ENCODE assay signal across 14 cellular contexts in the genomic region with DNA sequence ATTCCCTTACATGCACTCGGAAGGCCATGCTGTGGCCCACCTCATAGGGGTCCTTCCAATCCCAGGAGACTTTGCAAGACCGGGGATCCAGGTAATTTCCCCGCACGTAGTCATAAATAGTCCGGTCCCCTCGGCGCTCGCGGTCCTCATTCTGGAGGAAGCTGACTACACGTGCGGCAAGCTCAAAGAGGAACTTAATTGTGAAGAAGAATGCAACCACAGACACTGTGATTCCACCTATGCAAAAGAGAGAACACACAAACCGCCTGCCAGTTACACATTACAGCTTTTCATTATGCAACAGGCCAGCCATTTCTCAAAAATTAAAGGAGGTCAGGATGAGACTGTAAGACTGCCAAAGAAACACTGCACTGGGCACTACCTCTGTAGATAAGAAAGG. TPM values are rescaled to one million over a fixed set of nuclear protein-coding genes. Genes with fewer than 3 reads are reported as not detected.
A peak's percentile ranks its signal among the peaks of the same experiment; 100 is the strongest.
DNase-seq lines count a peak whose midpoint lies in the region; ATAC-seq and TF ChIP-seq lines count a peak whose summit lies in the region.
"Had no signal": no experiment of that assay in that cellular context is flagged by ENCODE, and none has a peak within 500 bp of the region (broad histone marks: within the 10 kb centered on the region; RNA-seq: fewer than 3 reads in every experiment).

No MANE protein-coding gene starts in this region.

- no peak for TF ChIP-seq POLR2A in spleen (IDR thresholded peaks at IDR 0.05)

- H3K4me1 ChIP-seq in spleen, result peaks cover 8 to 38% (median 23%) of the 10 kb centered on the region in 6 donors
- H3K4me1 ChIP-seq: foreskin keratinocyte, psoas muscle had no signal

- peak overlapping the region in 1 of 8 donors; percentile 8 for H3K4me3 ChIP-seq in spleen
- H3K4me3 ChIP-seq: colonic mucosa, psoas muscle, transverse colon had no signal

- peaks cover 0 to 100% (median 38%) of the 10 kb centered on the region in 6 donors for H3K36me3 ChIP-seq in spleen

- H3K27me3 ChIP-seq in spleen (replicated peaks in 1 of 7), result no peaks in the 10 kb centered on the region
- H3K27me3 ChIP-seq: colonic mucosa, foreskin keratinocyte, transverse colon had no signal

- ATAC-seq in HG02981 (IDR thresholded peaks at IDR 0.05; ENCODE audit: unreplicated experiment) (peak; percentile 76), GM19452 (IDR thresholded peaks at IDR 0.05; ENCODE audit: unreplicated experiment) (no peak)
- ATAC-seq: foreskin keratinocyte had no signal

- peak overlapping the region in 7 of 8 donors; percentile 35 to 81 (median 77) for H3K27ac ChIP-seq in spleen
- H3K27ac ChIP-seq: colonic mucosa, foreskin keratinocyte, psoas muscle, transverse colon had no signal

- H3K9me3 ChIP-seq in spleen, result no peaks in the 10 kb centered on the region
- H3K9me3 ChIP-seq: colonic mucosa, psoas muscle, transverse colon had no signal

- 36 to 64% (median 44%) methylated on average over 12 of the region's 12 CpGs for WGBS in spleen, 5 donors

- no peak for TF ChIP-seq CTCF in spleen (IDR thresholded peaks at IDR 0.05 in 8 of 11, conservative IDR thresholded peaks at IDR 0.05 in 3 of 11)

- peak; percentile 9 for DNase-seq in activated CD4-positive, alpha-beta T cell treated with anti-CD3 and anti-CD28 coated beads for 48 hours
- no peak for DNase-seq in activated CD4-positive, alpha-beta T cell treated with anti-CD3 and anti-CD28 coated beads, Interleukin-2, amount 50 U/mL, for 48 hours
- DNase-seq in SKM-1 (lab: John Stamatoyannopoulos, UW; ENCODE audit: unreplicated experiment) (peak; percentile 41), spleen (peak; percentile 90), NCI-H774 (lab: John Stamatoyannopoulos, UW) (no peak), NCI-H187 treated with DMSO at 0.1 percent for 48 hours (lab: John Stamatoyannopoulos, UW) (no peak)
- DNase-seq: 8988T, colonic mucosa, foreskin keratinocyte, NCI-H2029 treated with DMSO at 0.1 percent for 48 hours, psoas muscle, transverse colon had no signal

- intact Hi-C loops in spleen (cut with DNase I; ENCODE audit: low total_unique reads), result no loop called here

RNA-seq across cellular contexts. Expression of gene AREL1, which starts 28.4 kb away (rescaled TPM):
- 10 to 100 TPM; 27.3 to 54.7 (median 41.7) TPM for total RNA-seq in spleen
- 1 to 10 TPM; 5.9 to 9.8 (median 8.2) TPM for polyA plus RNA-seq in spleen

RNA-seq across cellular contexts. Expression of gene FCF1, which starts 28.5 kb away (rescaled TPM):
- total RNA-seq in spleen, result 10 to 100 TPM; 25.5 to 42.2 (median 37.5) TPM
- polyA plus RNA-seq in spleen, result 10 to 100 TPM in 2 of 3 donors, 1 to 10 TPM in 1; 6.9 to 16.7 (median 11.8) TPM

Comparison
In these comparisons a context has a peak if more than half of its experiments do, and no peak if none do; other contexts are left out.
1. DNase-seq: peak in activated CD4-positive, alpha-beta T cell treated with anti-CD3 and anti-CD28 coated beads for 48 hours (single experiment), SKM-1 (single experiment) and spleen (single experiment); none in activated CD4-positive, alpha-beta T cell treated with anti-CD3 and anti-CD28 coated beads, Interleukin-2, amount 50 U/mL, for 48 hours (0 of 2), NCI-H774 (single experiment) and NCI-H187 treated with DMSO at 0.1 percent for 48 hours (single experiment).